In the genomic region with DNA sequence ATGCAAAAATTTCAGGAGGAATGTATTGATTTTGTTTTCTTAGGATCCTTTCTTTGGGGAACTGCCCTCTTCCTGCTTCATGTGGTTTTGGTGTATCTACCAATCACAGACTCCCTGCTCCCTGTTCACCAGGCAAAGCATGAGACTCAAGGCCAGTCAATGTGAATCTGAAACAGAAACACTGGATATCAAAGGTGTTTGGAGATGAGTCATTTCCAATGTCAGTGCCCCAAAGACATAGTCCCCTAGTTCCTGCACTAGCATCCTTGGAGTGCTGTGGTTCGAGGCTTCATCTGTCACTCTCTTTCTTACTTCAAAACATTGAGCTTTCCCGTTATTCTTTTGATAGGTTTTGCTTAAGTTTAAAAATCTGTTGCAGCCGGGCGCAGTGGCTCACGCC, we compare ENCODE assay signal across 10 cellular contexts. TPM values are rescaled to one million over a fixed set of nuclear protein-coding genes. Genes with fewer than 3 reads are reported as not detected.
A peak's percentile ranks its signal among the peaks of the same experiment; 100 is the strongest.
DNase-seq lines count a peak whose midpoint lies in the region; ATAC-seq and TF ChIP-seq lines count a peak whose summit lies in the region.
"Had no signal": no experiment of that assay in that cellular context is flagged by ENCODE, and none has a peak within 500 bp of the region (broad histone marks: within the 10 kb centered on the region; RNA-seq: fewer than 3 reads in every experiment).

No MANE protein-coding gene starts in this region.

- intact Hi-C loops in thyroid gland (cut with DNase I) = no loop called here

- H3K9me3 Mint-ChIP-seq in activated naive CD8-positive, alpha-beta T cell treated with anti-CD3 and anti-CD28 coated beads, Interleukin-2, amount 10 ng/mL, durations not matched to agents 7 days and 5 days = no peaks in the 10 kb centered on the region
- H3K9me3 Mint-ChIP-seq: neural crest cell had no signal

- no peak overlapping the region for H3K27ac ChIP-seq in thyroid gland

- no peaks in the 10 kb centered on the region for H3K36me3 ChIP-seq in thyroid gland
- H3K36me3 ChIP-seq: colonic mucosa had no signal

- H3K36me3 Mint-ChIP-seq in activated naive CD8-positive, alpha-beta T cell treated with anti-CD3 and anti-CD28 coated beads, Interleukin-2, amount 10 ng/mL, durations not matched to agents 7 days and 5 days = no peaks in the 10 kb centered on the region

- no peaks in the 10 kb centered on the region for H3K27me3 ChIP-seq in thyroid gland
- H3K27me3 ChIP-seq: colonic mucosa had no signal

- no peaks in the 10 kb centered on the region for H3K9me3 ChIP-seq in thyroid gland
- H3K9me3 ChIP-seq: colonic mucosa had no signal

- no peaks in the 10 kb centered on the region for H3K4me1 ChIP-seq in thyroid gland
- H3K4me1 ChIP-seq: colonic mucosa had no signal

- DNase-seq in activated naive CD8-positive, alpha-beta T cell treated with anti-CD3 and anti-CD28 coated beads, Interleukin-2, amount 10 ng/mL, durations not matched to agents 7 days and 5 days = no peak
- no peak for DNase-seq in foreskin fibroblast
- no peak for DNase-seq in thyroid gland
- no peak for DNase-seq in foreskin melanocyte
- DNase-seq: colonic mucosa, NCI-H1417 had no signal

- no peak overlapping the region for H3K27ac Mint-ChIP-seq in activated naive CD8-positive, alpha-beta T cell treated with anti-CD3 and anti-CD28 coated beads, Interleukin-2, amount 10 ng/mL, durations not matched to agents 7 days and 5 days

- ATAC-seq in GM18520 (IDR thresholded peaks at IDR 0.05; ENCODE audit: unreplicated experiment) (peak; percentile 78), GM21390 (IDR thresholded peaks at IDR 0.05; ENCODE audit: unreplicated experiment) (peak; percentile 88), HG03139 (IDR thresholded peaks at IDR 0.05; ENCODE audit: unreplicated experiment) (peak; percentile 76)
- peak; percentile 93 for ATAC-seq in activated naive CD8-positive, alpha-beta T cell treated with anti-CD3 and anti-CD28 coated beads, Interleukin-2, amount 10 ng/mL, durations not matched to agents 7 days and 5 days (ENCODE audit: low read depth)

- TF ChIP-seq CTCF in foreskin fibroblast (IDR thresholded peaks at IDR 0.05; ENCODE audit: low read depth, low read length) (no peak), thyroid gland (IDR thresholded peaks at IDR 0.05) (no peak)

- H3K4me3 ChIP-seq in foreskin fibroblast (ENCODE audit: low read depth in 1 of 2, low read length in 2 of 2) (no peak overlapping the region), thyroid gland (replicated peaks in 1 of 3) (no peak overlapping the region)
- H3K4me3 ChIP-seq: colonic mucosa had no signal

- no peak overlapping the region for H3K4me3 Mint-ChIP-seq in activated naive CD8-positive, alpha-beta T cell treated with anti-CD3 and anti-CD28 coated beads, Interleukin-2, amount 10 ng/mL, durations not matched to agents 7 days and 5 days
- H3K4me3 Mint-ChIP-seq: neural crest cell had no signal

- H3K27me3 Mint-ChIP-seq in activated naive CD8-positive, alpha-beta T cell treated with anti-CD3 and anti-CD28 coated beads, Interleukin-2, amount 10 ng/mL, durations not matched to agents 7 days and 5 days = peaks cover 2% of the 10 kb centered on the region

- POLR2A ChIA-PET in activated naive CD8-positive, alpha-beta T cell treated with anti-CD3 and anti-CD28 coated beads, Interleukin-2, amount 10 ng/mL, durations not matched to agents 7 days and 5 days (lab: Charles Lee) = no interaction called here

- peaks cover 7% of the 10 kb centered on the region for H3K4me1 Mint-ChIP-seq in activated naive CD8-positive, alpha-beta T cell treated with anti-CD3 and anti-CD28 coated beads, Interleukin-2, amount 10 ng/mL, durations not matched to agents 7 days and 5 days
- H3K4me1 Mint-ChIP-seq: neural crest cell had no signal

- WGBS in thyroid gland, 2 donors = 91 to 94% methylated on average over 5 of the region's 5 CpGs

- no peak for TF ChIP-seq POLR2A in thyroid gland (IDR thresholded peaks at IDR 0.05)

RNA-seq across cellular contexts. Expression of a gene that starts 8.1 kb away (rescaled TPM):
- not detected for total RNA-seq in activated naive CD8-positive, alpha-beta T cell treated with anti-CD3 and anti-CD28 coated beads, Interleukin-2, amount 10 ng/mL, durations not matched to agents 7 days and 5 days
- under 1 TPM in 1 of 4 donors, not detected in 3; 0.27 TPM for total RNA-seq in thyroid gland
- total RNA-seq: colonic mucosa, neural crest cell had no signal

RNA-seq across cellular contexts. Expression of a gene that starts 53.0 kb away (rescaled TPM):
- 10 to 100 TPM; 43.7 to 49.0 TPM for total RNA-seq in activated naive CD8-positive, alpha-beta T cell treated with anti-CD3 and anti-CD28 coated beads, Interleukin-2, amount 10 ng/mL, durations not matched to agents 7 days and 5 days
- total RNA-seq in thyroid gland = 10 to 100 TPM; 26.1 to 31.5 (median 26.7) TPM
